Comparison of ENCODE assay signal across 8 cellular contexts in the genomic region with DNA sequence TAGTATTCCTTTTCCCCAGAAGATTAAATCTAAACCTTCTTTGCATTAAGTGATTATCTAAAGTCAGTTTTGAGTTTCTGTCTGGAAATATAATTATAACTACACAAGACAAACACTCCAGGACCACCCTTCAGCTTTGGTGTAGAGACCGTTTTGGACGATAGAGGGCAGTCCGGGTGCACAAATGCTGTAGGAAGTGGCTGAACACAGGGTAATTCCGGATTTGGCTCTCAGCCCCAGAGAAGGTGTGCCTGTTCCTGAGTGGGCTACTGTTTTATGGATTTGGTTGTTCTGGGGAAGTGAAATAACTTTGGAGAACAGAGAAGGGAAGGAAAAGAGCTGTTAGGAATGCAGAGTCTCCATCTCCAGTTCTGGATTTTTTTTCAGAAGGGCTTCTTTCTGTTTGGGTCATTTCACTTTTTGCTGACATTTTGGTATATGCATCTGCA. TPM values are rescaled to one million over a fixed set of nuclear protein-coding genes. Genes with fewer than 3 reads are reported as not detected.
DNase-seq lines count a peak whose midpoint lies in the region; ATAC-seq, FAIRE-seq and TF ChIP-seq lines count a peak whose summit lies in the region.

No MANE protein-coding gene starts in this region.

- peak; percentile 25 to 65 (median 47) for DNase-seq in CD8-positive, alpha-beta T cell
- peak; percentile 48 for DNase-seq in GM19239 (ENCODE audit: insufficient read length, low spot score)
- DNase-seq in NCI-H69 (lab: John Stamatoyannopoulos, UW): peak; percentile 68
- DNase-seq in activated CD4-positive, alpha-beta memory T cell treated with anti-CD3 and anti-CD28 coated beads, Interleukin-2, amount 10 ng/mL, durations not matched to agents 7 days and 5 days: peak; percentile 61
- DNase-seq in nephron progenitor cell: peak; percentile 69
- DNase-seq in tibial artery: peak in 1 of 2 donors; percentile 49

- H3K9me3 Mint-ChIP-seq in CD8-positive, alpha-beta T cell: no peaks in the 10 kb centered on the region
- H3K9me3 Mint-ChIP-seq in activated CD4-positive, alpha-beta memory T cell treated with anti-CD3 and anti-CD28 coated beads, Interleukin-2, amount 10 ng/mL, durations not matched to agents 7 days and 5 days: no peaks in the 10 kb centered on the region
- no peaks in the 10 kb centered on the region for H3K9me3 Mint-ChIP-seq in nephron progenitor cell

- H3K27ac ChIP-seq in CD8-positive, alpha-beta T cell (ENCODE audit: low read depth, low read length): no peak overlapping the region
- no peak overlapping the region for H3K27ac ChIP-seq in tibial artery

- no peaks in the 10 kb centered on the region for H3K27me3 Mint-ChIP-seq in CD8-positive, alpha-beta T cell (ENCODE audit: low read depth)
- H3K27me3 Mint-ChIP-seq in activated CD4-positive, alpha-beta memory T cell treated with anti-CD3 and anti-CD28 coated beads, Interleukin-2, amount 10 ng/mL, durations not matched to agents 7 days and 5 days: no peaks in the 10 kb centered on the region
- peaks cover 3% of the 10 kb centered on the region for H3K27me3 Mint-ChIP-seq in nephron progenitor cell (ENCODE audit: low read depth, poor library complexity)

- FAIRE-seq in GM19239 (lab: Jason Lieb, UNC) (peak; percentile 82), endometrium (lab: Jason Lieb, UNC) (peak; percentile 72)

- intact Hi-C loops in CD8-positive, alpha-beta T cell (cut with DNase I, micrococcal nuclease): loop anchor here (1.0 to 5.0 kb wide), 3 partner anchors 16 to 507 kb away; no protein-coding TSS in a partner anchor
- intact Hi-C loops in tibial artery (cut with DNase I; ENCODE audit: low total_unique reads): no loop called here

- CTCF ChIA-PET in CD8-positive, alpha-beta T cell (lab: Charles Lee): interaction anchor here (0.9 to 2.7 kb wide), 10 partner anchors 9 to 821 kb away, joined by 3 to 18 read pairs (median 3); partner anchors contain the start of gene EXT2
- CTCF ChIA-PET in activated CD4-positive, alpha-beta memory T cell treated with anti-CD3 and anti-CD28 coated beads, Interleukin-2, amount 10 ng/mL, durations not matched to agents 7 days and 5 days (lab: Charles Lee): interaction anchor here (0.7 to 2.0 kb wide), 6 partner anchors 10 to 147 kb away, joined by 3 to 8 read pairs (median 4); partner anchors contain the start of gene EXT2

- POLR2A ChIA-PET in CD8-positive, alpha-beta T cell (lab: Charles Lee): no interaction called here
- POLR2A ChIA-PET in activated CD4-positive, alpha-beta memory T cell treated with anti-CD3 and anti-CD28 coated beads, Interleukin-2, amount 10 ng/mL, durations not matched to agents 7 days and 5 days (lab: Charles Lee): no interaction called here

- H3K4me3 Mint-ChIP-seq in CD8-positive, alpha-beta T cell: no peak overlapping the region
- H3K4me3 Mint-ChIP-seq in activated CD4-positive, alpha-beta memory T cell treated with anti-CD3 and anti-CD28 coated beads, Interleukin-2, amount 10 ng/mL, durations not matched to agents 7 days and 5 days: no peak overlapping the region
- no peak overlapping the region for H3K4me3 Mint-ChIP-seq in nephron progenitor cell

- peak; percentile 94 for ATAC-seq in CD8-positive, alpha-beta T cell
- ATAC-seq in HG03196 (IDR thresholded peaks at IDR 0.05; ENCODE audit: unreplicated experiment): peak; percentile 76

- H3K9me3 ChIP-seq in CD8-positive, alpha-beta T cell (ENCODE audit: low read length): no peaks in the 10 kb centered on the region
- H3K9me3 ChIP-seq in tibial artery: no peaks in the 10 kb centered on the region

- peaks cover 25% of the 10 kb centered on the region for H3K36me3 ChIP-seq in CD8-positive, alpha-beta T cell (ENCODE audit: insufficient read depth, low read length)
- peaks cover 32 to 45% (median 42%) of the 10 kb centered on the region in 3 donors for H3K36me3 ChIP-seq in tibial artery

- peaks cover 5% of the 10 kb centered on the region for H3K4me1 ChIP-seq in CD8-positive, alpha-beta T cell (ENCODE audit: insufficient read depth, low read length)
- no peaks in the 10 kb centered on the region for H3K4me1 ChIP-seq in tibial artery

- TF ChIP-seq CTCF in CD8-positive, alpha-beta T cell (IDR thresholded peaks at IDR 0.05): peak; percentile 81
- peak; percentile 80 for TF ChIP-seq CTCF in nephron progenitor cell (IDR thresholded peaks at IDR 0.05)
- TF ChIP-seq CTCF in tibial artery (IDR thresholded peaks at IDR 0.05): peak; percentile 54 to 57

- H3K36me3 Mint-ChIP-seq in CD8-positive, alpha-beta T cell: peaks cover 78% of the 10 kb centered on the region
- peaks cover 13% of the 10 kb centered on the region for H3K36me3 Mint-ChIP-seq in activated CD4-positive, alpha-beta memory T cell treated with anti-CD3 and anti-CD28 coated beads, Interleukin-2, amount 10 ng/mL, durations not matched to agents 7 days and 5 days (ENCODE audit: low read depth)
- peaks cover 42% of the 10 kb centered on the region for H3K36me3 Mint-ChIP-seq in nephron progenitor cell (ENCODE audit: low read depth)

- H3K27me3 ChIP-seq in CD8-positive, alpha-beta T cell (ENCODE audit: insufficient read depth, low read length): no peaks in the 10 kb centered on the region
- no peaks in the 10 kb centered on the region for H3K27me3 ChIP-seq in tibial artery

- H3K4me3 ChIP-seq in CD8-positive, alpha-beta T cell (ENCODE audit: low read depth, low read length): no peak overlapping the region
- no peak overlapping the region for H3K4me3 ChIP-seq in tibial artery

- H3K4me1 Mint-ChIP-seq in CD8-positive, alpha-beta T cell (ENCODE audit: low read depth): peaks cover 8% of the 10 kb centered on the region
- peaks cover 7% of the 10 kb centered on the region for H3K4me1 Mint-ChIP-seq in activated CD4-positive, alpha-beta memory T cell treated with anti-CD3 and anti-CD28 coated beads, Interleukin-2, amount 10 ng/mL, durations not matched to agents 7 days and 5 days
- H3K4me1 Mint-ChIP-seq in nephron progenitor cell: peaks cover 18% of the 10 kb centered on the region

- H3K27ac Mint-ChIP-seq in CD8-positive, alpha-beta T cell: no peak overlapping the region
- H3K27ac Mint-ChIP-seq in activated CD4-positive, alpha-beta memory T cell treated with anti-CD3 and anti-CD28 coated beads, Interleukin-2, amount 10 ng/mL, durations not matched to agents 7 days and 5 days: peak overlapping the region; percentile 24
- H3K27ac Mint-ChIP-seq in nephron progenitor cell: no peak overlapping the region

RNA-seq across cellular contexts. Expression of gene EXT2, which starts 14.8 kb away (rescaled TPM):
- total RNA-seq in CD8-positive, alpha-beta T cell: 10 to 100 TPM; 15.8 to 16.1 TPM
- 10 to 100 TPM; 24.5 to 26.0 TPM for total RNA-seq in activated CD4-positive, alpha-beta memory T cell treated with anti-CD3 and anti-CD28 coated beads, Interleukin-2, amount 10 ng/mL, durations not matched to agents 7 days and 5 days

RNA-seq across cellular contexts. Expression of gene ACCS, which starts 44.2 kb away (rescaled TPM):
- total RNA-seq in CD8-positive, alpha-beta T cell: 10 to 100 TPM; 16.7 to 18.1 TPM
- 10 to 100 TPM; 38.8 to 41.1 TPM for total RNA-seq in activated CD4-positive, alpha-beta memory T cell treated with anti-CD3 and anti-CD28 coated beads, Interleukin-2, amount 10 ng/mL, durations not matched to agents 7 days and 5 days
